ENCODE assay signal across 1 cellular context in genomic region chr10:113880236-113880635, GRCh38.
TF ChIP-seq lines count a peak whose summit lies in the region.

No MANE protein-coding gene starts in this region.

TF ChIP-seq in SK-N-SH, 30 proteins besides CTCF, POLR2A, EP300 and RAD21 (continued from another document):
- TF ChIP-seq JUND (IDR thresholded peaks at IDR 0.05): 0 out of 2 replicates have a peak, but pooled peaks have one; percentile 13
- TF ChIP-seq FOXJ3 (CRISPR knock-in tag; IDR thresholded peaks at IDR 0.05): no peak
